In genomic region chr15:85580914-85581313, GRCh38 we compare ENCODE assay signal across 8 cellular contexts.
A peak's percentile ranks its signal among the peaks of the same experiment; 100 is the strongest.
DNase-seq lines count a peak whose midpoint lies in the region; ATAC-seq and TF ChIP-seq lines count a peak whose summit lies in the region.

No MANE protein-coding gene starts in this region.

- H3K27me3 ChIP-seq in MG63: no peaks in the 10 kb centered on the region

- no peak for TF ChIP-seq CTCF in mucosa of descending colon (IDR thresholded peaks at IDR 0.05)
- no peak for TF ChIP-seq CTCF in type B pancreatic cell (conservative IDR thresholded peaks at IDR 0.05)

- CTCF ChIA-PET in activated CD4-positive, alpha-beta T cell treated with anti-CD3 and anti-CD28 coated beads for 36 hours (lab: Charles Lee): interaction anchor here (0.7 to 3.5 kb wide), 9 partner anchors 23 to 167 kb away, joined by 3 to 16 read pairs (median 4); no protein-coding TSS in a partner anchor

- H3K4me3 ChIP-seq in mucosa of descending colon: no peak overlapping the region
- no peak overlapping the region for H3K4me3 ChIP-seq in MG63

- POLR2A ChIA-PET in activated CD4-positive, alpha-beta T cell treated with anti-CD3 and anti-CD28 coated beads for 36 hours (lab: Charles Lee): interaction anchor here (0.6 to 1.3 kb wide), 4 partner anchors 22 to 296 kb away, joined by 3 to 5 read pairs (median 3); no protein-coding TSS in a partner anchor

- H3K27ac Mint-ChIP-seq in activated CD4-positive, alpha-beta T cell treated with anti-CD3 and anti-CD28 coated beads for 36 hours: peak overlapping the region; percentile 92
- peak overlapping the region; percentile 94 for H3K27ac Mint-ChIP-seq in activated naive CD4-positive, alpha-beta T cell treated with anti-CD3 and anti-CD28 coated beads, Interleukin-2, amount 50 U/mL, for 24 hours
- H3K27ac Mint-ChIP-seq in type B pancreatic cell: peak overlapping the region; percentile 25

- ATAC-seq in activated CD4-positive, alpha-beta T cell treated with anti-CD3 and anti-CD28 coated beads for 36 hours: peak; percentile 57
- peak; percentile 64 for ATAC-seq in mucosa of descending colon
- ATAC-seq in GM21529 (IDR thresholded peaks at IDR 0.05; ENCODE audit: unreplicated experiment): no peak

- peaks cover 43% of the 10 kb centered on the region for H3K36me3 Mint-ChIP-seq in activated CD4-positive, alpha-beta T cell treated with anti-CD3 and anti-CD28 coated beads for 36 hours (ENCODE audit: low read depth)
- H3K36me3 Mint-ChIP-seq in activated naive CD4-positive, alpha-beta T cell treated with anti-CD3 and anti-CD28 coated beads, Interleukin-2, amount 50 U/mL, for 24 hours: peaks cover 10% of the 10 kb centered on the region
- peaks cover 41% of the 10 kb centered on the region for H3K36me3 Mint-ChIP-seq in type B pancreatic cell

- H3K36me3 ChIP-seq in mucosa of descending colon (ENCODE audit: low read depth): no peaks in the 10 kb centered on the region
- peaks cover 29% of the 10 kb centered on the region for H3K36me3 ChIP-seq in MG63

- H3K9me3 ChIP-seq in mucosa of descending colon (no peaks in the 10 kb centered on the region), MG63 (no peaks in the 10 kb centered on the region)

- H3K4me3 Mint-ChIP-seq in activated CD4-positive, alpha-beta T cell treated with anti-CD3 and anti-CD28 coated beads for 36 hours: peak overlapping the region; percentile 78
- H3K4me3 Mint-ChIP-seq in activated naive CD4-positive, alpha-beta T cell treated with anti-CD3 and anti-CD28 coated beads, Interleukin-2, amount 50 U/mL, for 24 hours: peak overlapping the region; percentile 76
- H3K4me3 Mint-ChIP-seq in type B pancreatic cell: no peak overlapping the region

- intact Hi-C loops in activated CD4-positive, alpha-beta T cell treated with anti-CD3 and anti-CD28 coated beads for 36 hours (cut with DNase I, micrococcal nuclease): loop anchor here (1.0 to 10.0 kb wide), 9 partner anchors 36 to 599 kb away; partner anchors contain the start of gene PDE8A (in 1 of the 2)
- intact Hi-C loops in mucosa of descending colon (cut with DNase I, micrococcal nuclease): no loop called here

- peaks cover 70% of the 10 kb centered on the region for H3K4me1 Mint-ChIP-seq in activated CD4-positive, alpha-beta T cell treated with anti-CD3 and anti-CD28 coated beads for 36 hours
- H3K4me1 Mint-ChIP-seq in activated naive CD4-positive, alpha-beta T cell treated with anti-CD3 and anti-CD28 coated beads, Interleukin-2, amount 50 U/mL, for 24 hours: peaks cover 70% of the 10 kb centered on the region
- peaks cover 27% of the 10 kb centered on the region for H3K4me1 Mint-ChIP-seq in type B pancreatic cell (ENCODE audit: unreplicated experiment)

- peak; percentile 79 for DNase-seq in activated CD4-positive, alpha-beta T cell treated with anti-CD3 and anti-CD28 coated beads for 36 hours
- DNase-seq in activated CD4-positive, alpha-beta T cell treated with anti-CD3 and anti-CD28 coated beads for 1 hour: no peak
- peak; percentile 73 to 85 (median 73) for DNase-seq in mucosa of descending colon
- DNase-seq in type B pancreatic cell (ENCODE audit: extremely low spot score, unreplicated experiment): no peak
- DNase-seq in effector CD8-positive, alpha-beta T cell (lab: John Stamatoyannopoulos, UW): no peak
- DNase-seq in MG63: no peak

- no peaks in the 10 kb centered on the region for H3K9me3 Mint-ChIP-seq in activated CD4-positive, alpha-beta T cell treated with anti-CD3 and anti-CD28 coated beads for 36 hours (ENCODE audit: low read depth)
- H3K9me3 Mint-ChIP-seq in activated naive CD4-positive, alpha-beta T cell treated with anti-CD3 and anti-CD28 coated beads, Interleukin-2, amount 50 U/mL, for 24 hours: no peaks in the 10 kb centered on the region
- H3K9me3 Mint-ChIP-seq in type B pancreatic cell: no peaks in the 10 kb centered on the region

- peaks cover 36% of the 10 kb centered on the region for H3K4me1 ChIP-seq in mucosa of descending colon (ENCODE audit: low read depth)

- no peaks in the 10 kb centered on the region for H3K27me3 Mint-ChIP-seq in activated CD4-positive, alpha-beta T cell treated with anti-CD3 and anti-CD28 coated beads for 36 hours
- H3K27me3 Mint-ChIP-seq in activated naive CD4-positive, alpha-beta T cell treated with anti-CD3 and anti-CD28 coated beads, Interleukin-2, amount 50 U/mL, for 24 hours: no peaks in the 10 kb centered on the region
- no peaks in the 10 kb centered on the region for H3K27me3 Mint-ChIP-seq in type B pancreatic cell

Comparison
In these comparisons a context has a peak if more than half of its experiments do, and no peak if none do; other contexts are left out.
1. DNase-seq: peak in activated CD4-positive, alpha-beta T cell treated with anti-CD3 and anti-CD28 coated beads for 36 hours (single experiment) and mucosa of descending colon (3 of 3); none in activated CD4-positive, alpha-beta T cell treated with anti-CD3 and anti-CD28 coated beads for 1 hour (single experiment), type B pancreatic cell (single experiment), effector CD8-positive, alpha-beta T cell (single experiment) and MG63 (single experiment).
2. H3K27ac Mint-ChIP-seq: peak in every context shown above with its lines; median percentile 94 in activated naive CD4-positive, alpha-beta T cell treated with anti-CD3 and anti-CD28 coated beads, Interleukin-2, amount 50 U/mL, for 24 hours; 92 in activated CD4-positive, alpha-beta T cell treated with anti-CD3 and anti-CD28 coated beads for 36 hours; 25 in type B pancreatic cell.
3. intact Hi-C loops: an anchor here in activated CD4-positive, alpha-beta T cell treated with anti-CD3 and anti-CD28 coated beads for 36 hours (1.0 to 10.0 kb wide); none called in mucosa of descending colon.